ENCODE assay signal across 8 cellular contexts in genomic region chr22:37545703-37546435, GRCh38. TPM values are rescaled to one million over a fixed set of nuclear protein-coding genes. Genes with fewer than 3 reads are reported as not detected.
DNase-seq lines count a peak whose midpoint lies in the region; ATAC-seq and TF ChIP-seq lines count a peak whose summit lies in the region.

No MANE protein-coding gene starts in this region.

- CTCF ChIA-PET in HEK293T (lab: Yijun Ruan, JAX): interaction anchor here (1.0 to 5.3 kb wide), 5 partner anchors 12 to 287 kb away, joined by 4 to 31 read pairs (median 17); no protein-coding TSS in a partner anchor

- peaks cover 11% of the 10 kb centered on the region; the same call in 1 of the 2 replicates for H3K4me1 ChIP-seq in HUES64 (ENCODE audit: insufficient read depth, low read length)

- H3K36me3 ChIP-seq in HUES64 (ENCODE audit: insufficient read depth, low read length): no peaks in the 10 kb centered on the region

- H3K9me3 ChIP-seq in HUES64 (ENCODE audit: insufficient read depth, low read depth, low read length): no peaks in the 10 kb centered on the region

- WGBS in HUES64: 11% methylated on average over 28 of the region's 28 CpGs

- H3K27ac ChIP-seq in HUES64 (ENCODE audit: low read depth, low read length) (peak overlapping the region; percentile 77), cingulate gyrus (ENCODE audit: low read depth, low read length) (peak overlapping the region; percentile 97), temporal lobe (ENCODE audit: low read depth, low read length) (peak overlapping the region; percentile 96)

- POLR2A ChIA-PET in HEK293T (lab: Yijun Ruan, JAX): interaction anchor here (2.4 to 2.5 kb wide), 2 partner anchors 17 to 21 kb away, joined by 17 to 21 read pairs; no protein-coding TSS in a partner anchor

- H3K27me3 ChIP-seq in HUES64 (ENCODE audit: insufficient read depth, low read length): no peaks in the 10 kb centered on the region

- peak; percentile 66 for ATAC-seq in left lobe of liver
- no peak for ATAC-seq in HG03159 (IDR thresholded peaks at IDR 0.05; ENCODE audit: unreplicated experiment)
- no peak for ATAC-seq in HG03432 (IDR thresholded peaks at IDR 0.05; ENCODE audit: unreplicated experiment)

- peak overlapping the region; percentile 41 for H3K4me3 ChIP-seq in HUES64 (ENCODE audit: low read length)

- peak; percentile 96 for DNase-seq in left lobe of liver (ENCODE audit: low spot score)
- no peak for DNase-seq in HEK293T (ENCODE audit: extremely low spot score)
- DNase-seq in NCI-H1417 (lab: John Stamatoyannopoulos, UW): no peak

- H3K9ac ChIP-seq in HUES64 (ENCODE audit: low read depth, low read length): peak overlapping the region; percentile 14; the same call in 1 of the 2 replicates

TF ChIP-seq in HEK293T, 16 proteins besides CTCF, POLR2A, EP300 and RAD21:
- no peak for TF ChIP-seq BHLHE40 (IDR thresholded peaks at IDR 0.05; ENCODE audit: borderline replicate concordance)
- TF ChIP-seq LEF1 (IDR thresholded peaks at IDR 0.05; ENCODE audit: borderline replicate concordance): no peak
- no peak for TF ChIP-seq FOXA1 (IDR thresholded peaks at IDR 0.05)
- TF ChIP-seq TARDBP (IDR thresholded peaks at IDR 0.05): no peak
- no peak for TF ChIP-seq FOXM1 (IDR thresholded peaks at IDR 0.05; ENCODE audit: borderline replicate concordance)
- no peak for TF ChIP-seq ZNF384 (IDR thresholded peaks at IDR 0.05)
- TF ChIP-seq ARNT (IDR thresholded peaks at IDR 0.05): no peak
- TF ChIP-seq HDGF (IDR thresholded peaks at IDR 0.05; ENCODE audit: borderline replicate concordance): no peak
- no peak for TF ChIP-seq NFRKB (IDR thresholded peaks at IDR 0.05)
- TF ChIP-seq ELF4 (IDR thresholded peaks at IDR 0.05): no peak
- no peak for TF ChIP-seq SUZ12 (IDR thresholded peaks at IDR 0.05)

RNA-seq across cellular contexts. Expression of gene CDC42EP1, which starts 14.4 kb away (rescaled TPM):
- 10.7 TPM for polyA plus RNA-seq in HUES64 (2013, experiment 1 of 2)
- polyA plus RNA-seq in HUES64 (2013, experiment 2 of 2): 14.1 TPM
- total RNA-seq in left lobe of liver: 38.9 TPM
- 3.4 TPM for total RNA-seq in temporal lobe

RNA-seq across cellular contexts. Expression of gene CARD10, which starts 26.7 kb away (rescaled TPM):
- polyA plus RNA-seq in HUES64 (2013, experiment 1 of 2): 7.2 TPM
- 8.3 TPM for polyA plus RNA-seq in HUES64 (2013, experiment 2 of 2)
- 22.4 TPM for total RNA-seq in left lobe of liver
- 4.7 TPM for total RNA-seq in temporal lobe

RNA-seq across cellular contexts. Expression of gene LGALS2, which starts 34.0 kb away (rescaled TPM):
- not detected for polyA plus RNA-seq in HUES64 (2013, experiment 1 of 2)
- not detected for polyA plus RNA-seq in HUES64 (2013, experiment 2 of 2)
- total RNA-seq in left lobe of liver (0.65 TPM), temporal lobe (not detected)

RNA-seq across cellular contexts. Expression of gene MFNG, which starts 59.7 kb away (rescaled TPM):
- polyA plus RNA-seq in HUES64 (2013, experiment 1 of 2): 1.1 TPM
- 2.7 TPM for polyA plus RNA-seq in HUES64 (2013, experiment 2 of 2)
- total RNA-seq in left lobe of liver: 8.0 TPM
- total RNA-seq in temporal lobe: 1.5 TPM
